In the genomic region with DNA sequence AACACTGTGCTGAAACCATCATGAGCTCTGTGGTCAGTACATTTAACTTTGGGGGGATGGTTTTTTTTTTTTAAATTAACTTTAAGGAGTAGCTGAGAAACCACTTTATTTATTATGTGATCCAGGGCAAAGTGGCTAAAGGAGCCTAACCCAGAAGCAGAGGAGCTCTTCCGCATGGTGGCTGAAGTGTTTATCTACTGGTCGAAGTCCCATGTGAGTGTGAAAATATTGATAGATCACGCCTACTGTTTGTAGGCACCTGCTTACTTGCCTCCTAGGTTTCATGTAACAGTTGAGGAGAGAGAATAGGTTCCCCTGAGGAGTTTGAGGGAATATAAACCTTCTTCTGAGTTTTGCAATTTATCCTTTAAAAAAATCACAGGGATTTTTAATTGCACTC, we compare ENCODE assay signal across 32 cellular contexts.
"Had no signal": no experiment of that assay in that cellular context is flagged by ENCODE, and none has a peak within 500 bp of the region (broad histone marks: within the 10 kb centered on the region; RNA-seq: fewer than 3 reads in every experiment).

No MANE protein-coding gene starts in this region.

- H3K4me3 ChIP-seq: adrenal gland, body of pancreas, colonic mucosa, lower lobe of right lung, skin epidermis, suprapubic skin, tibial artery, upper lobe of right lung had no signal

- H3K27me3 ChIP-seq: adrenal gland, body of pancreas, colonic mucosa, suprapubic skin, tibial artery, upper lobe of right lung had no signal

- ATAC-seq: activated CD8-positive, alpha-beta memory T cell treated with anti-CD3 and anti-CD28 coated beads, Interleukin-2, amount 10 ng/mL, durations not matched to agents 7 days and 5 days; activated CD8-positive, alpha-beta T cell treated with anti-CD3 and anti-CD28 coated beads for 36 hours; body of pancreas; lower lobe of right lung; natural killer cell treated with Interleukin-12 subunit alpha and Interleukin-12 subunit beta and Interleukin-15 and Interleukin-18, amount 100 ng/mL, for 72 hours; sciatic nerve; stimulated activated memory B cell treated with anti-CD40 and anti-IgM and Interleukin-4, amounts not matched to agents 10 μg/mL and 1 μg/mL and 100 μg/mL, for 72 hours; T-helper 17 cell; upper lobe of right lung had no signal

- H3K4me1 ChIP-seq: adrenal gland, body of pancreas, colonic mucosa, lower lobe of right lung, suprapubic skin, tibial artery, upper lobe of right lung had no signal

- H3K27ac ChIP-seq: adrenal gland, body of pancreas, colonic mucosa, lower lobe of right lung, skin epidermis, suprapubic skin, tibial artery, upper lobe of right lung had no signal

- H3K27ac Mint-ChIP-seq: activated CD4-positive, alpha-beta T cell treated with anti-CD3 and anti-CD28 coated beads, Interleukin-2, amount 10 ng/mL, durations not matched to agents 7 days and 5 days; activated CD8-positive, alpha-beta memory T cell treated with anti-CD3 and anti-CD28 coated beads, Interleukin-2, amount 10 ng/mL, durations not matched to agents 7 days and 5 days; activated CD8-positive, alpha-beta T cell treated with anti-CD3 and anti-CD28 coated beads for 36 hours; activated naive CD4-positive, alpha-beta T cell treated with anti-CD3 and anti-CD28 coated beads for 36 hours; activated naive CD8-positive, alpha-beta T cell treated with anti-CD3 and anti-CD28 coated beads for 36 hours; immature natural killer cell; natural killer cell treated with Interleukin-12 subunit alpha and Interleukin-12 subunit beta and Interleukin-15 and Interleukin-18, amount 100 ng/mL, for 72 hours; progenitor cell of endocrine pancreas; stimulated activated memory B cell treated with anti-CD40 and anti-IgM and Interleukin-4, amounts not matched to agents 10 μg/mL and 1 μg/mL and 100 μg/mL, for 72 hours; T-helper 17 cell had no signal

- H3K27me3 Mint-ChIP-seq: activated CD4-positive, alpha-beta T cell treated with anti-CD3 and anti-CD28 coated beads, Interleukin-2, amount 10 ng/mL, durations not matched to agents 7 days and 5 days; activated CD8-positive, alpha-beta memory T cell treated with anti-CD3 and anti-CD28 coated beads, Interleukin-2, amount 10 ng/mL, durations not matched to agents 7 days and 5 days; activated CD8-positive, alpha-beta T cell treated with anti-CD3 and anti-CD28 coated beads for 36 hours; activated naive CD8-positive, alpha-beta T cell treated with anti-CD3 and anti-CD28 coated beads for 36 hours; progenitor cell of endocrine pancreas; stimulated activated memory B cell treated with anti-CD40 and anti-IgM and Interleukin-4, amounts not matched to agents 10 μg/mL and 1 μg/mL and 100 μg/mL, for 72 hours; T-helper 17 cell had no signal

- H3K36me3 ChIP-seq: adrenal gland, colonic mucosa, lower lobe of right lung, suprapubic skin, upper lobe of right lung had no signal

- H3K4me1 Mint-ChIP-seq: activated CD4-positive, alpha-beta T cell treated with anti-CD3 and anti-CD28 coated beads, Interleukin-2, amount 10 ng/mL, durations not matched to agents 7 days and 5 days; activated CD8-positive, alpha-beta memory T cell treated with anti-CD3 and anti-CD28 coated beads, Interleukin-2, amount 10 ng/mL, durations not matched to agents 7 days and 5 days; activated naive CD8-positive, alpha-beta T cell treated with anti-CD3 and anti-CD28 coated beads for 36 hours; immature natural killer cell; stimulated activated memory B cell treated with anti-CD40 and anti-IgM and Interleukin-4, amounts not matched to agents 10 μg/mL and 1 μg/mL and 100 μg/mL, for 72 hours; T-helper 17 cell had no signal

- FAIRE-seq: endometrium had no signal

- H3K9me3 ChIP-seq: adrenal gland, body of pancreas, colonic mucosa, lower lobe of right lung, suprapubic skin, tibial artery, upper lobe of right lung had no signal

- H3K36me3 Mint-ChIP-seq: activated CD8-positive, alpha-beta memory T cell treated with anti-CD3 and anti-CD28 coated beads, Interleukin-2, amount 10 ng/mL, durations not matched to agents 7 days and 5 days; activated naive CD8-positive, alpha-beta T cell treated with anti-CD3 and anti-CD28 coated beads for 36 hours; stimulated activated memory B cell treated with anti-CD40 and anti-IgM and Interleukin-4, amounts not matched to agents 10 μg/mL and 1 μg/mL and 100 μg/mL, for 72 hours had no signal

- H3K9me3 Mint-ChIP-seq: activated CD8-positive, alpha-beta T cell treated with anti-CD3 and anti-CD28 coated beads for 36 hours; activated naive CD4-positive, alpha-beta T cell treated with anti-CD3 and anti-CD28 coated beads for 36 hours had no signal

- H3K4me3 Mint-ChIP-seq: activated CD4-positive, alpha-beta T cell treated with anti-CD3 and anti-CD28 coated beads, Interleukin-2, amount 10 ng/mL, durations not matched to agents 7 days and 5 days; activated CD8-positive, alpha-beta memory T cell treated with anti-CD3 and anti-CD28 coated beads, Interleukin-2, amount 10 ng/mL, durations not matched to agents 7 days and 5 days; activated CD8-positive, alpha-beta T cell treated with anti-CD3 and anti-CD28 coated beads for 36 hours; activated naive CD4-positive, alpha-beta T cell treated with anti-CD3 and anti-CD28 coated beads for 36 hours; activated naive CD8-positive, alpha-beta T cell treated with anti-CD3 and anti-CD28 coated beads for 36 hours; immature natural killer cell; natural killer cell treated with Interleukin-12 subunit alpha and Interleukin-12 subunit beta and Interleukin-15 and Interleukin-18, amount 100 ng/mL, for 72 hours; stimulated activated memory B cell treated with anti-CD40 and anti-IgM and Interleukin-4, amounts not matched to agents 10 μg/mL and 1 μg/mL and 100 μg/mL, for 72 hours; T-helper 17 cell had no signal

- DNase-seq: activated CD4-positive, alpha-beta T cell treated with anti-CD3 and anti-CD28 coated beads, Interleukin-2, amount 10 ng/mL, durations not matched to agents 7 days and 5 days; activated CD4-positive, CD25-positive, alpha-beta regulatory T cell treated with anti-CD3 and anti-CD28 coated beads, Interleukin-2, amount 50 U/mL, for 72 hours; activated CD8-positive, alpha-beta memory T cell treated with anti-CD3 and anti-CD28 coated beads, Interleukin-2, amount 10 ng/mL, durations not matched to agents 7 days and 5 days; activated CD8-positive, alpha-beta T cell treated with anti-CD3 and anti-CD28 coated beads for 36 hours; activated naive CD4-positive, alpha-beta T cell treated with anti-CD3 and anti-CD28 coated beads for 36 hours; activated naive CD8-positive, alpha-beta T cell treated with anti-CD3 and anti-CD28 coated beads for 36 hours; activated T-cell treated with anti-CD3 and anti-CD28 coated beads, Interleukin-2, amount 50 U/mL, for 48 hours; adrenal gland; aorta; body of pancreas; cerebellar nuclear complex; colonic mucosa; effector CD8-positive, alpha-beta T cell; hypothalamus; immature natural killer cell; kidney; lower lobe of right lung; mesenchymal stem cell; stimulated activated CD4-positive, alpha-beta T cell treated with anti-CD3 and anti-CD28 coated beads, Interleukin-1b, Interleukin-23, amount 100 ng/mL, for 48 hours; stimulated activated CD4-positive, alpha-beta T cell treated with anti-CD3 and anti-CD28 coated beads, Interleukin-4, amount 100 ng/mL, for 4 hours; stimulated activated CD8-positive, alpha-beta memory T cell treated with anti-CD3 and anti-CD28 coated beads, Interleukin-4, amount 100 ng/mL, for 48 hours; T-helper 17 cell; T1000; tibial artery; upper lobe of right lung had no signal
